ENCODE assay signal across 19 cellular contexts in genomic region chr1:231519166-231519565, GRCh38. TPM values are rescaled to one million over a fixed set of nuclear protein-coding genes. Genes with fewer than 3 reads are reported as not detected.
A peak's percentile ranks its signal among the peaks of the same experiment; 100 is the strongest.
DNase-seq lines count a peak whose midpoint lies in the region; TF ChIP-seq lines count a peak whose summit lies in the region.
"Had no signal": no experiment of that assay in that cellular context is flagged by ENCODE, and none has a peak within 500 bp of the region (broad histone marks: within the 10 kb centered on the region; RNA-seq: fewer than 3 reads in every experiment).

No MANE protein-coding gene starts in this region.

- no peaks in the 10 kb centered on the region for H3K27me3 ChIP-seq in trophoblast cell (ENCODE audit: insufficient read depth, low read length)

- no peak overlapping the region for H2AFZ ChIP-seq in trophoblast cell (ENCODE audit: insufficient read depth, low read length, poor library complexity)

- intact Hi-C loops in cardiac septum (cut with DNase I), result no loop called here

- no peaks in the 10 kb centered on the region for H3K79me2 ChIP-seq in trophoblast cell (ENCODE audit: control insufficient read depth, insufficient read depth, low read length, poor library complexity)

- peak; percentile 56 for DNase-seq in COLO829 (ENCODE audit: low spot score)
- DNase-seq in NCI-H146 (lab: John Stamatoyannopoulos, UW), result peak; percentile 41
- peak; percentile 44 for DNase-seq in epithelial cell of esophagus (ENCODE audit: low read depth)
- DNase-seq in trophoblast cell, result no peak
- DNase-seq in cardiac septum (ENCODE audit: low spot score), result no peak
- DNase-seq in activated CD4-positive, alpha-beta T cell treated with anti-CD3 and anti-CD28 coated beads, Interleukin-2, amount 50 U/mL, for 4 hours, result no peak
- DNase-seq in NOMO-1 treated with DMSO at 0.1 percent for 48 hours (lab: John Stamatoyannopoulos, UW; ENCODE audit: unreplicated experiment), result no peak
- DNase-seq: C1 segment of cervical spinal cord; Calu3; CD8-positive, alpha-beta T cell; DMS153; GDM1; MV-4-11; NCI-H1105 treated with DMSO at 0.1 percent for 48 hours; NCI-H1694 treated with DMSO at 0.1 percent for 48 hours; NCI-H510A; SHP77 treated with DMSO at 0.1 percent for 48 hours; SK-N-SH had no signal

- no peak overlapping the region for H3K4me3 ChIP-seq in epithelial cell of esophagus (ENCODE audit: low read length)
- H3K4me3 ChIP-seq in trophoblast cell (ENCODE audit: low read depth, low read length), result no peak overlapping the region

- no peak overlapping the region for H4K91ac ChIP-seq in trophoblast cell (ENCODE audit: low read depth, low read length)

- no peak overlapping the region for H3K18ac ChIP-seq in trophoblast cell (ENCODE audit: low read length)

- peak overlapping the region; percentile 61 for H2BK12ac ChIP-seq in trophoblast cell (ENCODE audit: low read length)

- no peak overlapping the region for H3K4ac ChIP-seq in trophoblast cell (ENCODE audit: low read depth, low read length)

- H3K4me1 ChIP-seq in trophoblast cell (ENCODE audit: control insufficient read depth in 1 of 2, insufficient read depth in 2 of 2, low read length in 2 of 2), result peaks cover 0 to 6% of the 10 kb centered on the region in 2 experiments

- H3K9ac ChIP-seq in trophoblast cell (ENCODE audit: low read length), result no peak overlapping the region
- H3K9ac ChIP-seq: SK-N-SH had no signal

- no peak overlapping the region for H3K14ac ChIP-seq in trophoblast cell (ENCODE audit: low read length)

- no peaks in the 10 kb centered on the region for H3K36me3 ChIP-seq in trophoblast cell (ENCODE audit: control insufficient read depth in 1 of 2, insufficient read depth in 2 of 2, low read length in 2 of 2)

- H3K27ac ChIP-seq in trophoblast cell (ENCODE audit: low read depth, low read length), result no peak overlapping the region
- H3K27ac ChIP-seq: RWPE1 had no signal

- no peak overlapping the region for H3K4me2 ChIP-seq in trophoblast cell (ENCODE audit: low read length)
- H3K4me2 ChIP-seq: SK-N-SH had no signal

- H3K9me3 ChIP-seq in trophoblast cell (ENCODE audit: insufficient read depth, low read depth, low read length), result no peaks in the 10 kb centered on the region
- H3K9me3 ChIP-seq: SK-N-SH had no signal

- peaks cover 3% of the 10 kb centered on the region for H3K79me1 ChIP-seq in trophoblast cell (ENCODE audit: low read length)

- H4K8ac ChIP-seq in trophoblast cell (ENCODE audit: low read depth, low read length), result no peak overlapping the region

- no peak overlapping the region for H3K23ac ChIP-seq in trophoblast cell (ENCODE audit: low read length)

- H2BK5ac ChIP-seq in trophoblast cell (ENCODE audit: low read depth, low read length, poor library complexity), result no peak overlapping the region

- H2BK120ac ChIP-seq in trophoblast cell (ENCODE audit: insufficient read depth, low read length, poor library complexity), result no peak overlapping the region

- H2AK5ac ChIP-seq in trophoblast cell (ENCODE audit: low read length), result no peak overlapping the region

- WGBS in trophoblast cell (ENCODE audit: extremely low coverage, insufficient coverage, insufficient read length), result no CpG with 5 or more reads among the region's 2 CpGs

- H4K12ac ChIP-seq in trophoblast cell (ENCODE audit: low read depth, low read length), result no peak overlapping the region

- no peak for TF ChIP-seq CTCF in epithelial cell of esophagus (IDR thresholded peaks at IDR 0.05; ENCODE audit: insufficient read depth, low read depth, low read length, missing control alignments)

RNA-seq across cellular contexts. Expression of gene TSNAX, which starts 9.3 kb away (rescaled TPM):
- polyA plus RNA-seq in trophoblast cell (2013), result 21.3 and 22.6 TPM in 2 replicates
- total RNA-seq in cardiac septum, result 35.3 TPM

Comparison
In these comparisons a context has a peak if more than half of its experiments do, and no peak if none do; other contexts are left out.
1. DNase-seq: peak in COLO829 (single experiment), NCI-H146 (single experiment) and epithelial cell of esophagus (single experiment); none in trophoblast cell (0 of 2), cardiac septum (single experiment), activated CD4-positive, alpha-beta T cell treated with anti-CD3 and anti-CD28 coated beads, Interleukin-2, amount 50 U/mL, for 4 hours (0 of 2) and NOMO-1 treated with DMSO at 0.1 percent for 48 hours (single experiment).